In genomic region chr3:49519266-49519665, GRCh38 we compare ENCODE assay signal across 13 cellular contexts. TPM values are rescaled to one million over a fixed set of nuclear protein-coding genes. Genes with fewer than 3 reads are reported as not detected.
A peak's percentile ranks its signal among the peaks of the same experiment; 100 is the strongest.
DNase-seq lines count a peak whose midpoint lies in the region; ATAC-seq and TF ChIP-seq lines count a peak whose summit lies in the region.
"Had no signal": no experiment of that assay in that cellular context is flagged by ENCODE, and none has a peak within 500 bp of the region (broad histone marks: within the 10 kb centered on the region; RNA-seq: fewer than 3 reads in every experiment).

No MANE protein-coding gene starts in this region.

- no peak overlapping the region for H3K4me3 Mint-ChIP-seq in memory B cell
- H3K4me3 Mint-ChIP-seq in Caco-2 (ENCODE audit: unreplicated experiment) = no peak overlapping the region

- H3K4me3 ChIP-seq in gastrocnemius medialis (no peak overlapping the region), Caco-2 (ENCODE audit: low read depth, low read length) (no peak overlapping the region)
- H3K4me3 ChIP-seq: heart right ventricle, SK-N-MC had no signal

- CTCF ChIA-PET in Caco-2 (lab: Charles Lee) = interaction anchor here (0.9 to 1.0 kb wide), 2 partner anchors 65 kb away, joined by 4 to 5 read pairs; no protein-coding TSS in a partner anchor

- no peaks in the 10 kb centered on the region for H3K27me3 ChIP-seq in gastrocnemius medialis
- H3K27me3 ChIP-seq in Caco-2 (replicated peaks; ENCODE audit: control insufficient read depth, insufficient read depth, low read length) = no peaks in the 10 kb centered on the region
- H3K27me3 ChIP-seq: heart right ventricle had no signal

- H3K4me1 Mint-ChIP-seq in memory B cell (peaks cover 34% of the 10 kb centered on the region), Caco-2 (ENCODE audit: low read depth, unreplicated experiment) (peaks cover 22% of the 10 kb centered on the region)

- peak; percentile 7 for DNase-seq in LHCN-M2 (ENCODE audit: low read depth)
- DNase-seq in memory B cell (ENCODE audit: low spot score in 2 of 2) = no peak
- DNase-seq in gastrocnemius medialis = no peak
- DNase-seq in Caco-2 = no peak
- no peak for DNase-seq in NCI-H2029 treated with DMSO at 0.1 percent for 48 hours (lab: John Stamatoyannopoulos, UW)
- no peak for DNase-seq in NCI-H1105 (lab: John Stamatoyannopoulos, UW)
- no peak for DNase-seq in stimulated activated CD4-positive, alpha-beta T cell treated with anti-CD3 and anti-CD28 coated beads, Interleukin-4, amount 100 ng/mL, for 1 hour
- DNase-seq: activated CD8-positive, alpha-beta memory T cell treated with anti-CD3 and anti-CD28 coated beads for 24 hours; activated naive CD4-positive, alpha-beta T cell treated with anti-CD3 and anti-CD28 coated beads, Interleukin-2, amount 50 U/mL, for 16 hours; left cardiac atrium had no signal

- peaks cover 13% of the 10 kb centered on the region for H3K36me3 Mint-ChIP-seq in memory B cell
- peaks cover 72% of the 10 kb centered on the region for H3K36me3 Mint-ChIP-seq in Caco-2 (ENCODE audit: insufficient read depth, unreplicated experiment)

- TF ChIP-seq CTCF in gastrocnemius medialis (IDR thresholded peaks at IDR 0.05 in 4 of 5, conservative IDR thresholded peaks at IDR 0.05 in 1 of 5) = no peak
- no peak for TF ChIP-seq CTCF in Caco-2 (IDR thresholded peaks at IDR 0.05; ENCODE audit: insufficient read depth in 1 of 2, low read depth in 1 of 2, low read length in 1 of 2, severe bottlenecking in 1 of 2, unreplicated experiment in 1 of 2)

- ATAC-seq in memory B cell (ENCODE audit: low read depth) (no peak), gastrocnemius medialis (no peak)

- H3K27ac ChIP-seq in cingulate gyrus (ENCODE audit: low read depth, low read length) = peak overlapping the region; percentile 3
- H3K27ac ChIP-seq in gastrocnemius medialis = peak overlapping the region; percentile 67 to 84 (median 79)
- H3K27ac ChIP-seq: SK-N-MC had no signal

- no peak for TF ChIP-seq POLR2A in gastrocnemius medialis (IDR thresholded peaks at IDR 0.05)

- H3K36me3 ChIP-seq in gastrocnemius medialis = peaks cover 0 to 8% of the 10 kb centered on the region in 2 donors
- H3K36me3 ChIP-seq in Caco-2 (ENCODE audit: control insufficient read depth, insufficient read depth, low read length) = peaks cover 1% of the 10 kb centered on the region

- POLR2A ChIA-PET in Caco-2 (lab: Charles Lee) = interaction anchor here (0.7 kb wide), 1 partner anchor 52 kb away, joined by 3 read pairs; no protein-coding TSS in a partner anchor

- no peaks in the 10 kb centered on the region for H3K9me3 ChIP-seq in gastrocnemius medialis
- no peaks in the 10 kb centered on the region for H3K9me3 ChIP-seq in Caco-2
- H3K9me3 ChIP-seq: heart right ventricle had no signal

- H3K9me3 Mint-ChIP-seq in memory B cell = no peaks in the 10 kb centered on the region
- H3K9me3 Mint-ChIP-seq in Caco-2 (ENCODE audit: unreplicated experiment) = no peaks in the 10 kb centered on the region

- H3K4me1 ChIP-seq in gastrocnemius medialis = peaks cover 59 to 63% of the 10 kb centered on the region in 2 donors
- peaks cover 3% of the 10 kb centered on the region; the same call in 1 of the 2 replicates for H3K4me1 ChIP-seq in Caco-2

- intact Hi-C loops in gastrocnemius medialis (cut with DNase I; ENCODE audit: low total_unique reads) (loop anchor here (5.0 kb wide), 1 partner anchor 62 kb away; no protein-coding TSS in a partner anchor), Caco-2 (cut with micrococcal nuclease; ENCODE audit: unreplicated experiment) (no loop called here)

- H3K27ac Mint-ChIP-seq in memory B cell = peak overlapping the region; percentile 32
- H3K27ac Mint-ChIP-seq in Caco-2 (ENCODE audit: unreplicated experiment) = no peak overlapping the region

- H3K27me3 Mint-ChIP-seq in memory B cell (no peaks in the 10 kb centered on the region), Caco-2 (ENCODE audit: insufficient read depth, unreplicated experiment) (no peaks in the 10 kb centered on the region)

- no TSS peak for BruUV-seq in Caco-2 (replicated peaks; lab: Mats Ljungman, UMichigan)

- in situ Hi-C loops in gastrocnemius medialis (cut with MboI; ENCODE audit: low sequenced_read_pairs in 4 of 4) = no loop called here

RNA-seq across cellular contexts. Expression of gene BSN, which starts 35.0 kb away (rescaled TPM):
- total RNA-seq in LHCN-M2 (2014; rRNA removed) = 0.13 and 0.17 TPM in 2 replicates
- 0.07 TPM for polyA plus RNA-seq in LHCN-M2 (2012)
- under 1 TPM; 0.10 to 0.24 (median 0.21) TPM for total RNA-seq in gastrocnemius medialis
- total RNA-seq in Caco-2 (2022) = 0.77 and 0.93 TPM in 2 replicates

RNA-seq across cellular contexts. Expression of gene DAG1, which starts 49.2 kb away (rescaled TPM):
- total RNA-seq in LHCN-M2 (2014; rRNA removed) = 60.9 and 90.8 TPM in 2 replicates
- 32.6 TPM for polyA plus RNA-seq in LHCN-M2 (2012)
- total RNA-seq in gastrocnemius medialis = 100 to 1,000 TPM in 3 of 4 donors, 10 to 100 TPM in 1; 95.0 to 177 (median 109) TPM
- total RNA-seq in Caco-2 (2022) = 154 and 177 TPM in 2 replicates
